Comparison of ENCODE assay signal across 8 cellular contexts in the genomic region with DNA sequence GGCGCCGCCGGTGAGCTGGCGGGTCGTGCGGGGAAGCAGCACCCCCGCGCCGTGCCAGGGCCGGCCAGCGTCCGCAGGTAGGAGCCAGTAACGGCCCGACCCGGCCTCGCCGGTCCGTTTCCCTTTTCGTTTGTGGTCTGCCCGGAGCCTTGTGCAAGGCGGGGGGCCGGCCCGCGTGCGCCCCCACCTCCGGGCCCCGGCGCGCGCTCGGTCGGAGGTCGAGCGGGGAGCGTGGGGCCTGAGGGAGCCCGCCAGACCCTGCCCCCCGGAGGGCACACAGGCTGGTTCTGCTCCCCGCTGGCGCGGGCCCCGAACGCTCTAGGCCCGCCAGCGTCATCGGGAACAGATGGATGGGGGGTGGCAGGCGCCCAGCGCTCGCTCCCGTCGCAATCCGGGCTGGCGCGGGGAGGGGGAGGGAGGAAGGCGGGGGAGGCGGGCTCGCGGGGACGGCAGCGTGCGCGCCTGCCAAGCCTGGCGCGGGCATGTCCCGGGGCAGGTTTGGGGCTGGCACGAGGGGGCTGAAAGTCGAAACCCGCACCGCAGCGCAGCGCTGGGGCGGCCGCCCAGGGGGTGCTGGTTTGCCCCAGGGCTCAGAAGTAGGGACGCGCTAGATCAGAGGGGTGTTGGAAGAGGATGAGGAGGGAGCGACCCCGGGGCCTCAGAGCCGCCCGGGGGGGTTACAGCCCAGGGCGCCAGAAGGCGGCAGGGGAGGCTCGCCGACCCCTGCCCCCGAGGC. TPM values are rescaled to one million over a fixed set of nuclear protein-coding genes. Genes with fewer than 3 reads are reported as not detected.
DNase-seq lines count a peak whose midpoint lies in the region; ATAC-seq and TF ChIP-seq lines count a peak whose summit lies in the region.

No MANE protein-coding gene starts in this region.

- peak overlapping the region in 57 of 59 donors; percentile 46 to 93 (median 81) for H3K27ac ChIP-seq in dorsolateral prefrontal cortex

- H3K9me3 Mint-ChIP-seq in activated CD4-positive, alpha-beta T cell treated with anti-CD3 and anti-CD28 coated beads for 36 hours (ENCODE audit: low read depth), result no peaks in the 10 kb centered on the region

- CTCF ChIA-PET in activated CD4-positive, alpha-beta T cell treated with anti-CD3 and anti-CD28 coated beads for 36 hours (lab: Charles Lee), result interaction anchor here (0.8 to 2.8 kb wide), 8 partner anchors 12 to 190 kb away, joined by 3 to 38 read pairs (median 4); no protein-coding TSS in a partner anchor

- POLR2A ChIA-PET in activated CD4-positive, alpha-beta T cell treated with anti-CD3 and anti-CD28 coated beads for 36 hours (lab: Charles Lee), result interaction anchor here (1.9 kb wide), 1 partner anchor 55 kb away, joined by 5 read pairs; no protein-coding TSS in a partner anchor

- peak; percentile 4 for ATAC-seq in activated CD4-positive, alpha-beta T cell treated with anti-CD3 and anti-CD28 coated beads for 36 hours
- peak; percentile 50 for ATAC-seq in left lobe of liver

- in situ Hi-C loops in GM13976 (cut with MboI; ENCODE audit: low sequenced_read_pairs, unreplicated experiment), result no loop called here

- peak overlapping the region; percentile 58 for H3K4me3 Mint-ChIP-seq in activated CD4-positive, alpha-beta T cell treated with anti-CD3 and anti-CD28 coated beads for 36 hours

- H3K36me3 Mint-ChIP-seq in activated CD4-positive, alpha-beta T cell treated with anti-CD3 and anti-CD28 coated beads for 36 hours (ENCODE audit: low read depth), result no peaks in the 10 kb centered on the region

- intact Hi-C loops in activated CD4-positive, alpha-beta T cell treated with anti-CD3 and anti-CD28 coated beads for 36 hours (cut with DNase I, micrococcal nuclease), result loop anchor here (1.0 to 10.0 kb wide), 7 partner anchors 55 to 583 kb away; a partner anchor contains a TSS
- intact Hi-C loops in dorsolateral prefrontal cortex (cut with DNase I), result loop anchor here (2.0 to 10.0 kb wide), 7 partner anchors 57 to 477 kb away; no protein-coding TSS in a partner anchor

- H3K4me3 ChIP-seq in WI38 (ENCODE audit: low read depth, low read length) (peak overlapping the region; percentile 59), dorsolateral prefrontal cortex (peak overlapping the region; percentile 52 to 79 (median 70))

- H3K27ac Mint-ChIP-seq in activated CD4-positive, alpha-beta T cell treated with anti-CD3 and anti-CD28 coated beads for 36 hours, result no peak overlapping the region

- H3K27me3 ChIP-seq in dorsolateral prefrontal cortex, result no peaks in the 10 kb centered on the region

- peaks cover 36% of the 10 kb centered on the region for H3K4me1 Mint-ChIP-seq in activated CD4-positive, alpha-beta T cell treated with anti-CD3 and anti-CD28 coated beads for 36 hours

- peaks cover 12% of the 10 kb centered on the region for H3K27me3 Mint-ChIP-seq in activated CD4-positive, alpha-beta T cell treated with anti-CD3 and anti-CD28 coated beads for 36 hours

- TF ChIP-seq CTCF in WI38 (IDR thresholded peaks at IDR 0.05; ENCODE audit: low read depth, low read length) (no peak), dorsolateral prefrontal cortex (IDR thresholded peaks at IDR 0.05 in 54 of 56, conservative IDR thresholded peaks at IDR 0.05 in 2 of 56; ENCODE audit: low read depth in 1 of 56, partially characterized antibody in 56 of 56) (peak in 1 of 56 donors; percentile 5), GM13976 (IDR thresholded peaks at IDR 0.05; ENCODE audit: borderline replicate concordance, control extremely low read depth, extremely low read depth, insufficient read depth, missing control alignments) (no peak)

- peak; percentile 79 for DNase-seq in activated CD4-positive, alpha-beta T cell treated with anti-CD3 and anti-CD28 coated beads for 36 hours
- no peak for DNase-seq in activated CD4-positive, alpha-beta T cell treated with anti-CD3 and anti-CD28 coated beads for 1 hour
- peak; percentile 73 for DNase-seq in NCI-H2196 (lab: John Stamatoyannopoulos, UW; ENCODE audit: unreplicated experiment)
- peak; percentile 72 to 90 (median 82) for DNase-seq in dorsolateral prefrontal cortex
- DNase-seq in left lobe of liver (ENCODE audit: low spot score), result peak; percentile 91
- DNase-seq in stimulated activated CD4-positive, alpha-beta T cell treated with anti-CD3 and anti-CD28 coated beads, Interleukin-2, amount 100 ng/mL, for 24 hours, result peak; percentile 50 to 63
- DNase-seq in GM13976 (ENCODE audit: low spot score), result no peak

RNA-seq across cellular contexts. Expression of a gene that starts 1.5 kb away (rescaled TPM):
- total RNA-seq in activated CD4-positive, alpha-beta T cell treated with anti-CD3 and anti-CD28 coated beads for 36 hours, result 10 to 100 TPM; 13.2 to 13.5 TPM
- total RNA-seq in dorsolateral prefrontal cortex (10 to 100 TPM; 18.4 to 76.6 (median 53.0) TPM), left lobe of liver (38.3 TPM)

Comparison
In these comparisons a context has a peak if more than half of its experiments do, and no peak if none do; other contexts are left out.
1. DNase-seq: peak in activated CD4-positive, alpha-beta T cell treated with anti-CD3 and anti-CD28 coated beads for 36 hours (single experiment), NCI-H2196 (single experiment), dorsolateral prefrontal cortex (10 of 10), left lobe of liver (single experiment) and stimulated activated CD4-positive, alpha-beta T cell treated with anti-CD3 and anti-CD28 coated beads, Interleukin-2, amount 100 ng/mL, for 24 hours (2 of 2); none in activated CD4-positive, alpha-beta T cell treated with anti-CD3 and anti-CD28 coated beads for 1 hour (single experiment) and GM13976 (single experiment).